In genomic region chr14:24442240-24443052, GRCh38 we compare ENCODE assay signal across 1 cellular context.
TF ChIP-seq lines count a peak whose summit lies in the region.

SDR39U1 (minus strand) TSS chr14:24442776; CDS start chr14:24442769, 7 bp downstream.

TF ChIP-seq in HepG2, 621 proteins besides CTCF, POLR2A, EP300 and RAD21 (continued from another document and continues in another):
- TF ChIP-seq TFDP2 (CRISPR knock-in tag; IDR thresholded peaks at IDR 0.05) (peak; percentile 77), ZNF160 (CRISPR knock-in tag; IDR thresholded peaks at IDR 0.05) (peak; percentile 91), ZNF597 (CRISPR knock-in tag; IDR thresholded peaks at IDR 0.05) (no peak), ZNF570 (CRISPR knock-in tag; IDR thresholded peaks at IDR 0.05; ENCODE audit: borderline replicate concordance) (peak; percentile 88; the same call in 1 of the 2 replicates), ZNF569 (CRISPR knock-in tag; IDR thresholded peaks at IDR 0.05; ENCODE audit: borderline replicate concordance) (no peak; the same call in 1 of the 2 replicates), TFE3 (CRISPR knock-in tag; IDR thresholded peaks at IDR 0.05) (peak; percentile 94), CSRNP2 (CRISPR knock-in tag; conservative IDR thresholded peaks at IDR 0.05; ENCODE audit: low read depth) (no peak), PBX2 (CRISPR knock-in tag; IDR thresholded peaks at IDR 0.05) (peak; percentile 53; the same call in 1 of the 2 replicates), ZNF329 (CRISPR knock-in tag; IDR thresholded peaks at IDR 0.05; ENCODE audit: low read depth) (peak; percentile 66; the same call in 1 of the 2 replicates), NFRKB (IDR thresholded peaks at IDR 0.05) (no peak), ZNF224 (CRISPR knock-in tag; IDR thresholded peaks at IDR 0.05) (peak; percentile 99), U2AF2 (IDR thresholded peaks at IDR 0.05; ENCODE audit: low read depth, low read length) (peak; percentile 78), SIX1 (CRISPR knock-in tag; IDR thresholded peaks at IDR 0.05; ENCODE audit: borderline replicate concordance) (peak; percentile 51; the same call in 1 of the 2 replicates), ZNF382 (CRISPR knock-in tag; IDR thresholded peaks at IDR 0.05; ENCODE audit: borderline replicate concordance) (no peak), ZSCAN29 (CRISPR knock-in tag; conservative IDR thresholded peaks at IDR 0.05) (no peak; the same call in none of the 2 replicates), SYNCRIP (IDR thresholded peaks at IDR 0.05; ENCODE audit: insufficient read depth, low read depth, low read length) (no peak), ZFX (CRISPR knock-in tag; IDR thresholded peaks at IDR 0.05; ENCODE audit: low read depth) (peak; percentile 97), ZMAT5 (CRISPR knock-in tag; IDR thresholded peaks at IDR 0.05; ENCODE audit: borderline replicate concordance, low read depth) (no peak), THAP11 (CRISPR knock-in tag; IDR thresholded peaks at IDR 0.05) (peak; percentile 96), YEATS4 (CRISPR knock-in tag; IDR thresholded peaks at IDR 0.05; ENCODE audit: borderline replicate concordance) (peak; percentile 98), AFF4 (CRISPR knock-in tag; IDR thresholded peaks at IDR 0.05) (peak; percentile 92), ELK4 (CRISPR knock-in tag; IDR thresholded peaks at IDR 0.05; ENCODE audit: borderline replicate concordance) (peak; percentile 87; the same call in 1 of the 2 replicates), CBX1 (IDR thresholded peaks at IDR 0.05; ENCODE audit: low read depth) (peak; percentile 66), ZNF431 (CRISPR knock-in tag; IDR thresholded peaks at IDR 0.05; ENCODE audit: borderline replicate concordance, low read depth) (0 out of 2 replicates have a peak, but pooled peaks have one; percentile 95), KLF16 (CRISPR knock-in tag; IDR thresholded peaks at IDR 0.05) (peak in 1 of 2 experiments; percentile 46; a peak in 2 of 4 replicates), ZNF263 (CRISPR knock-in tag; IDR thresholded peaks at IDR 0.05) (no peak; the same call in 1 of the 2 replicates), ZSCAN5A (CRISPR knock-in tag; IDR thresholded peaks at IDR 0.05; ENCODE audit: borderline replicate concordance) (peak; percentile 85), ELF1 (CRISPR knock-in tag; IDR thresholded peaks at IDR 0.05) (peak; percentile 95), NAIF1 (CRISPR knock-in tag; IDR thresholded peaks at IDR 0.05; ENCODE audit: borderline replicate concordance) (peak; percentile 75; the same call in 1 of the 2 replicates), ZNF235 (CRISPR knock-in tag; IDR thresholded peaks at IDR 0.05; ENCODE audit: borderline replicate concordance) (peak; percentile 100; the same call in 1 of the 2 replicates), DDIT3 (CRISPR knock-in tag; IDR thresholded peaks at IDR 0.05) (0 out of 2 replicates have a peak, but pooled peaks have one; percentile 40), ZNF207 (IDR thresholded peaks at IDR 0.05; ENCODE audit: borderline replicate concordance) (no peak), MYPOP (CRISPR knock-in tag; IDR thresholded peaks at IDR 0.05) (peak; percentile 92), KDM6A (CRISPR knock-in tag; IDR thresholded peaks at IDR 0.05; ENCODE audit: low read depth) (peak; percentile 11), ZNF710 (CRISPR knock-in tag; IDR thresholded peaks at IDR 0.05; ENCODE audit: borderline replicate concordance) (peak; percentile 93; the same call in 1 of the 2 replicates), KLF9 (CRISPR knock-in tag; IDR thresholded peaks at IDR 0.05; ENCODE audit: low read depth) (no peak; the same call in 1 of the 2 replicates), ZNF362 (CRISPR knock-in tag; IDR thresholded peaks at IDR 0.05; ENCODE audit: borderline replicate concordance) (peak; percentile 55; the same call in 1 of the 2 replicates), ZNF367 (CRISPR knock-in tag; IDR thresholded peaks at IDR 0.05; ENCODE audit: borderline replicate concordance) (peak; percentile 90; the same call in 1 of the 2 replicates), ZNF337 (CRISPR knock-in tag; IDR thresholded peaks at IDR 0.05; ENCODE audit: borderline replicate concordance, low read depth) (no peak)
